29 cellular contexts compared by ENCODE assay signal in genomic region chr1:85122169-85122568, GRCh38.
"Had no signal": no experiment of that assay in that cellular context is flagged by ENCODE, and none has a peak within 500 bp of the region (broad histone marks: within the 10 kb centered on the region; RNA-seq: fewer than 3 reads in every experiment).

No MANE protein-coding gene starts in this region.

- H3K27me3 ChIP-seq: left lung, pancreas, sigmoid colon, spleen, tibial nerve, uterus had no signal

- H3K4me1 ChIP-seq: left lung, lower lobe of right lung, prostate gland, sigmoid colon, spleen, tibial nerve, uterus had no signal

- H3K4me1 Mint-ChIP-seq: immature natural killer cell; naive thymus-derived CD8-positive, alpha-beta T cell; nephron; neural crest cell; stimulated activated memory B cell treated with anti-CD40 and anti-IgM and Interleukin-4, amounts not matched to agents 10 μg/mL and 1 μg/mL and 100 μg/mL, for 72 hours; stimulated activated naive CD8-positive, alpha-beta T cell treated with anti-CD3 and anti-CD28 coated beads, Interleukin-15, amount 100 ng/mL, for 72 hours had no signal

- H3K9me3 ChIP-seq: left lung, lower lobe of right lung, pancreas, prostate gland, sigmoid colon, spleen, tibial nerve, uterus had no signal

- ATAC-seq: left colon; left lung; lower lobe of right lung; naive thymus-derived CD8-positive, alpha-beta T cell; pancreas; right cardiac atrium; stimulated activated memory B cell treated with anti-CD40 and anti-IgM and Interleukin-4, amounts not matched to agents 10 μg/mL and 1 μg/mL and 100 μg/mL, for 72 hours; stimulated activated naive CD8-positive, alpha-beta T cell treated with anti-CD3 and anti-CD28 coated beads, Interleukin-15, amount 100 ng/mL, for 72 hours had no signal

- FAIRE-seq: islet of Langerhans, kidney, pancreas, small intestine had no signal

- DNase-seq: hippocampal formation; immature natural killer cell; kidney; left colon; left lung; lower lobe of right lung; mesenchymal stem cell; naive thymus-derived CD8-positive, alpha-beta T cell; nucleus accumbens; pancreas; posterior cingulate gyrus; retina; right cardiac atrium; sigmoid colon; small intestine; spleen; stimulated activated CD4-positive, alpha-beta T cell treated with anti-CD3 and anti-CD28 coated beads, Interleukin-4, amount 100 ng/mL, for 4 hours; stimulated activated CD8-positive, alpha-beta memory T cell treated with anti-CD3 and anti-CD28 coated beads, Interleukin-4, amount 100 ng/mL, for 48 hours; stimulated activated naive CD4-positive, alpha-beta T cell treated with Interleukin-2 at 50 U/mL for 16 hours; stimulated activated naive CD8-positive, alpha-beta T cell treated with anti-CD3 and anti-CD28 coated beads, Interleukin-15, amount 100 ng/mL, for 72 hours; substantia nigra; uterus had no signal

- H3K36me3 ChIP-seq: left lung, lower lobe of right lung, pancreas, prostate gland, sigmoid colon, spleen, tibial nerve, uterus had no signal

- H3K4me3 Mint-ChIP-seq: immature natural killer cell; naive thymus-derived CD8-positive, alpha-beta T cell; nephron; neural crest cell; stimulated activated memory B cell treated with anti-CD40 and anti-IgM and Interleukin-4, amounts not matched to agents 10 μg/mL and 1 μg/mL and 100 μg/mL, for 72 hours; stimulated activated naive CD8-positive, alpha-beta T cell treated with anti-CD3 and anti-CD28 coated beads, Interleukin-15, amount 100 ng/mL, for 72 hours; type B pancreatic cell had no signal

- H3K36me3 Mint-ChIP-seq: immature natural killer cell; naive thymus-derived CD8-positive, alpha-beta T cell; stimulated activated memory B cell treated with anti-CD40 and anti-IgM and Interleukin-4, amounts not matched to agents 10 μg/mL and 1 μg/mL and 100 μg/mL, for 72 hours; type B pancreatic cell had no signal

- H3K27me3 Mint-ChIP-seq: stimulated activated naive CD8-positive, alpha-beta T cell treated with anti-CD3 and anti-CD28 coated beads, Interleukin-15, amount 100 ng/mL, for 72 hours; type B pancreatic cell had no signal

- H3K4me3 ChIP-seq: left lung, lower lobe of right lung, pancreas, prostate gland, sigmoid colon, spleen, tibial nerve, uterus had no signal

- H3K27ac ChIP-seq: left lung, lower lobe of right lung, pancreas, prostate gland, sigmoid colon, spleen, tibial nerve, uterus had no signal

- H3K27ac Mint-ChIP-seq: immature natural killer cell; nephron; stimulated activated memory B cell treated with anti-CD40 and anti-IgM and Interleukin-4, amounts not matched to agents 10 μg/mL and 1 μg/mL and 100 μg/mL, for 72 hours; stimulated activated naive CD8-positive, alpha-beta T cell treated with anti-CD3 and anti-CD28 coated beads, Interleukin-15, amount 100 ng/mL, for 72 hours; type B pancreatic cell had no signal

- H3K9me3 Mint-ChIP-seq: naive thymus-derived CD8-positive, alpha-beta T cell; nephron; stimulated activated memory B cell treated with anti-CD40 and anti-IgM and Interleukin-4, amounts not matched to agents 10 μg/mL and 1 μg/mL and 100 μg/mL, for 72 hours; stimulated activated naive CD8-positive, alpha-beta T cell treated with anti-CD3 and anti-CD28 coated beads, Interleukin-15, amount 100 ng/mL, for 72 hours; type B pancreatic cell had no signal
